In genomic region chr14:99186336-99186735, GRCh38 we compare ENCODE assay signal across 8 cellular contexts.
DNase-seq lines count a peak whose midpoint lies in the region; ATAC-seq and TF ChIP-seq lines count a peak whose summit lies in the region.
"Not testable (repeated sequence)": the region's sequence is repeated elsewhere in the genome, so short reads cannot be mapped to it uniquely, and the experiment has no call there.

No MANE protein-coding gene starts in this region.

- peak overlapping the region; percentile 95 for H3K27ac Mint-ChIP-seq in CD4-positive, alpha-beta T cell
- peak overlapping the region; percentile 100 for H3K27ac Mint-ChIP-seq in T-helper 17 cell
- peak overlapping the region; percentile 88 for H3K27ac Mint-ChIP-seq in activated CD4-positive, alpha-beta memory T cell treated with anti-CD3 and anti-CD28 coated beads for 36 hours
- H3K27ac Mint-ChIP-seq in activated T-helper 2 cell treated with anti-CD3 and anti-CD28 coated beads, Interferon-gamma antibody, Interleukin-2, Interleukin-4, amounts not matched to agents 10 μg/mL and 5 μg/mL and 100 μg/mL, durations not matched to agents 14 hours and 24 hours and 36 hours = peak overlapping the region; percentile 90
- H3K27ac Mint-ChIP-seq in activated naive CD8-positive, alpha-beta T cell treated with anti-CD3 and anti-CD28 coated beads for 36 hours = peak overlapping the region; percentile 95
- H3K27ac Mint-ChIP-seq in natural killer cell = peak overlapping the region; percentile 67 to 76
- peak overlapping the region; percentile 92 for H3K27ac Mint-ChIP-seq in stimulated activated effector memory CD8-positive, alpha-beta T cell treated with anti-CD3 and anti-CD28 coated beads, Interleukin-12 subunit alpha, Interleukin-12 subunit beta, amount 100 ng/mL, for 72 hours

- peak overlapping the region; percentile 77 for H3K27ac ChIP-seq in CD4-positive, alpha-beta T cell (ENCODE audit: low read depth, low read length)

- H3K27me3 ChIP-seq in CD4-positive, alpha-beta T cell (ENCODE audit: control insufficient read depth, insufficient read depth, low read length) = not testable (repeated sequence)

- ATAC-seq in CD4-positive, alpha-beta T cell (ENCODE audit: poor library complexity); T-helper 17 cell; natural killer cell; stimulated activated effector memory CD8-positive, alpha-beta T cell treated with anti-CD3 and anti-CD28 coated beads, Interleukin-12 subunit alpha, Interleukin-12 subunit beta, amount 100 ng/mL, for 72 hours: not testable (repeated sequence)

- peak overlapping the region; percentile 87 for H3K4me3 Mint-ChIP-seq in CD4-positive, alpha-beta T cell
- H3K4me3 Mint-ChIP-seq in T-helper 17 cell = peak overlapping the region; percentile 85
- H3K4me3 Mint-ChIP-seq in activated CD4-positive, alpha-beta memory T cell treated with anti-CD3 and anti-CD28 coated beads for 36 hours = peak overlapping the region; percentile 80
- H3K4me3 Mint-ChIP-seq in activated T-helper 2 cell treated with anti-CD3 and anti-CD28 coated beads, Interferon-gamma antibody, Interleukin-2, Interleukin-4, amounts not matched to agents 10 μg/mL and 5 μg/mL and 100 μg/mL, durations not matched to agents 14 hours and 24 hours and 36 hours (ENCODE audit: low read depth) = peak overlapping the region; percentile 55
- H3K4me3 Mint-ChIP-seq in activated naive CD8-positive, alpha-beta T cell treated with anti-CD3 and anti-CD28 coated beads for 36 hours = peak overlapping the region; percentile 70
- H3K4me3 Mint-ChIP-seq in natural killer cell = not testable (repeated sequence)
- peak overlapping the region; percentile 80 for H3K4me3 Mint-ChIP-seq in stimulated activated effector memory CD8-positive, alpha-beta T cell treated with anti-CD3 and anti-CD28 coated beads, Interleukin-12 subunit alpha, Interleukin-12 subunit beta, amount 100 ng/mL, for 72 hours

- intact Hi-C loops in CD4-positive, alpha-beta T cell (cut with DNase I, micrococcal nuclease) = loop anchor here in 1 of 2 experiments (5.0 to 10.0 kb wide), 3 partner anchors 992 to 1582 kb away; no protein-coding TSS in a partner anchor
- intact Hi-C loops in activated CD4-positive, alpha-beta memory T cell treated with anti-CD3 and anti-CD28 coated beads for 36 hours (cut with micrococcal nuclease) = loop anchor here (5.0 to 10.0 kb wide), 2 partner anchors 192 to 254 kb away; no protein-coding TSS in a partner anchor
- intact Hi-C loops in activated T-helper 2 cell treated with anti-CD3 and anti-CD28 coated beads, Interferon-gamma antibody, Interleukin-2, Interleukin-4, amounts not matched to agents 10 μg/mL and 5 μg/mL and 100 μg/mL, durations not matched to agents 14 hours and 24 hours and 36 hours (cut with micrococcal nuclease) = loop anchor here (10.0 kb wide), 1 partner anchor 1732 kb away; no protein-coding TSS in a partner anchor
- intact Hi-C loops in natural killer cell (cut with micrococcal nuclease) = not testable (repeated sequence)

- peaks cover 97% of the 10 kb centered on the region for H3K4me1 Mint-ChIP-seq in CD4-positive, alpha-beta T cell (ENCODE audit: low read depth)
- H3K4me1 Mint-ChIP-seq in T-helper 17 cell (peaks cover 88% of the 10 kb centered on the region), natural killer cell (peaks cover 79 to 86% of the 10 kb centered on the region in 2 donors)
- H3K4me1 Mint-ChIP-seq in activated CD4-positive, alpha-beta memory T cell treated with anti-CD3 and anti-CD28 coated beads for 36 hours (ENCODE audit: low read depth) = peaks cover 94% of the 10 kb centered on the region
- H3K4me1 Mint-ChIP-seq in activated T-helper 2 cell treated with anti-CD3 and anti-CD28 coated beads, Interferon-gamma antibody, Interleukin-2, Interleukin-4, amounts not matched to agents 10 μg/mL and 5 μg/mL and 100 μg/mL, durations not matched to agents 14 hours and 24 hours and 36 hours (ENCODE audit: low read depth) = peaks cover 87% of the 10 kb centered on the region
- H3K4me1 Mint-ChIP-seq in activated naive CD8-positive, alpha-beta T cell treated with anti-CD3 and anti-CD28 coated beads for 36 hours = peaks cover 89% of the 10 kb centered on the region
- H3K4me1 Mint-ChIP-seq in stimulated activated effector memory CD8-positive, alpha-beta T cell treated with anti-CD3 and anti-CD28 coated beads, Interleukin-12 subunit alpha, Interleukin-12 subunit beta, amount 100 ng/mL, for 72 hours = peaks cover 96% of the 10 kb centered on the region

- CTCF ChIA-PET in CD4-positive, alpha-beta T cell (lab: Charles Lee) = interaction anchor here (1.2 to 3.9 kb wide), 3 partner anchors 80 to 1208 kb away, joined by 3 to 49 read pairs (median 7); partner anchors contain the start of gene BCL11B
- CTCF ChIA-PET in activated CD4-positive, alpha-beta memory T cell treated with anti-CD3 and anti-CD28 coated beads for 36 hours (lab: Charles Lee) = interaction anchor here (0.6 to 12.0 kb wide), 2 partner anchors 78 to 152 kb away, joined by 3 to 130 read pairs; no protein-coding TSS in a partner anchor

- POLR2A ChIA-PET in CD4-positive, alpha-beta T cell (lab: Charles Lee) = interaction anchor here (2.3 to 83.0 kb wide), 3 partner anchors 22 to 1050 kb away, joined by 6 to 4389 read pairs (median 18); partner anchors contain the start of gene BCL11B
- POLR2A ChIA-PET in activated CD4-positive, alpha-beta memory T cell treated with anti-CD3 and anti-CD28 coated beads for 36 hours (lab: Charles Lee) = interaction anchor here (1.5 kb wide), 1 partner anchor 17 kb away, joined by 4 read pairs; no protein-coding TSS in a partner anchor

- not testable (repeated sequence) for H3K27me3 Mint-ChIP-seq in CD4-positive, alpha-beta T cell; T-helper 17 cell; activated CD4-positive, alpha-beta memory T cell treated with anti-CD3 and anti-CD28 coated beads for 36 hours; activated T-helper 2 cell treated with anti-CD3 and anti-CD28 coated beads, Interferon-gamma antibody, Interleukin-2, Interleukin-4, amounts not matched to agents 10 μg/mL and 5 μg/mL and 100 μg/mL, durations not matched to agents 14 hours and 24 hours and 36 hours (ENCODE audit: low read depth); activated naive CD8-positive, alpha-beta T cell treated with anti-CD3 and anti-CD28 coated beads for 36 hours; natural killer cell (ENCODE audit: low read depth in 2 of 2)

- H3K36me3 Mint-ChIP-seq in CD4-positive, alpha-beta T cell (ENCODE audit: low read depth) = peaks cover 78% of the 10 kb centered on the region
- not testable (repeated sequence) for H3K36me3 Mint-ChIP-seq in T-helper 17 cell (ENCODE audit: low read depth); natural killer cell
- peaks cover 31% of the 10 kb centered on the region for H3K36me3 Mint-ChIP-seq in activated CD4-positive, alpha-beta memory T cell treated with anti-CD3 and anti-CD28 coated beads for 36 hours
- H3K36me3 Mint-ChIP-seq in activated T-helper 2 cell treated with anti-CD3 and anti-CD28 coated beads, Interferon-gamma antibody, Interleukin-2, Interleukin-4, amounts not matched to agents 10 μg/mL and 5 μg/mL and 100 μg/mL, durations not matched to agents 14 hours and 24 hours and 36 hours (ENCODE audit: low read depth) = peaks cover 44% of the 10 kb centered on the region
- H3K36me3 Mint-ChIP-seq in activated naive CD8-positive, alpha-beta T cell treated with anti-CD3 and anti-CD28 coated beads for 36 hours = peaks cover 47% of the 10 kb centered on the region
- H3K36me3 Mint-ChIP-seq in stimulated activated effector memory CD8-positive, alpha-beta T cell treated with anti-CD3 and anti-CD28 coated beads, Interleukin-12 subunit alpha, Interleukin-12 subunit beta, amount 100 ng/mL, for 72 hours = peaks cover 67% of the 10 kb centered on the region

- not testable (repeated sequence) for H3K9me3 ChIP-seq in CD4-positive, alpha-beta T cell (ENCODE audit: control insufficient read depth, low read length); T-helper 17 cell (ENCODE audit: control insufficient read depth, low read length, poor library complexity, severe bottlenecking)

- not testable (repeated sequence) for TF ChIP-seq CTCF in CD4-positive, alpha-beta T cell (IDR thresholded peaks at IDR 0.05); natural killer cell (IDR thresholded peaks at IDR 0.05)

- not testable (repeated sequence) for DNase-seq in CD4-positive, alpha-beta T cell; activated T-helper 2 cell treated with anti-CD3 and anti-CD28 coated beads, Interferon-gamma antibody, Interleukin-2, Interleukin-4, amounts not matched to agents 10 μg/mL and 5 μg/mL and 100 μg/mL, durations not matched to agents 14 hours and 24 hours and 36 hours (ENCODE audit: low spot score); activated naive CD8-positive, alpha-beta T cell treated with anti-CD3 and anti-CD28 coated beads for 36 hours; natural killer cell; stimulated activated effector memory CD8-positive, alpha-beta T cell treated with anti-CD3 and anti-CD28 coated beads, Interleukin-12 subunit alpha, Interleukin-12 subunit beta, amount 100 ng/mL, for 72 hours (ENCODE audit: low spot score in 2 of 2)
- DNase-seq in T-helper 17 cell = peak in 1 of 3 donors; percentile 0
- peak; percentile 9 for DNase-seq in activated CD4-positive, alpha-beta memory T cell treated with anti-CD3 and anti-CD28 coated beads for 36 hours
- peak; percentile 25 for DNase-seq in activated T-cell treated with anti-CD3 and anti-CD28 coated beads, Interleukin-2, amount 50 U/mL, for 1 hour

- not testable (repeated sequence) for H3K9me3 Mint-ChIP-seq in CD4-positive, alpha-beta T cell; activated CD4-positive, alpha-beta memory T cell treated with anti-CD3 and anti-CD28 coated beads for 36 hours; activated T-helper 2 cell treated with anti-CD3 and anti-CD28 coated beads, Interferon-gamma antibody, Interleukin-2, Interleukin-4, amounts not matched to agents 10 μg/mL and 5 μg/mL and 100 μg/mL, durations not matched to agents 14 hours and 24 hours and 36 hours; activated naive CD8-positive, alpha-beta T cell treated with anti-CD3 and anti-CD28 coated beads for 36 hours; natural killer cell; stimulated activated effector memory CD8-positive, alpha-beta T cell treated with anti-CD3 and anti-CD28 coated beads, Interleukin-12 subunit alpha, Interleukin-12 subunit beta, amount 100 ng/mL, for 72 hours
